Comparison of ENCODE assay signal across 12 cellular contexts in genomic region chr11:134332782-134333181, GRCh38. TPM values are rescaled to one million over a fixed set of nuclear protein-coding genes. Genes with fewer than 3 reads are reported as not detected.
DNase-seq lines count a peak whose midpoint lies in the region; ATAC-seq, FAIRE-seq and TF ChIP-seq lines count a peak whose summit lies in the region.
"Had no signal": no experiment of that assay in that cellular context is flagged by ENCODE, and none has a peak within 500 bp of the region (broad histone marks: within the 10 kb centered on the region; RNA-seq: fewer than 3 reads in every experiment).

No MANE protein-coding gene starts in this region.

- FAIRE-seq in A549 (lab: Jason Lieb, UNC) (no peak), K562 (lab: Jason Lieb, UNC) (no peak)

- in situ Hi-C loops in K562 (cut with MboI) = no loop called here

- no peak overlapping the region for H2BK12ac ChIP-seq in H9 (ENCODE audit: insufficient read length, low read depth, low read length)

- H3K9ac ChIP-seq in H9 (ENCODE audit: extremely low read depth, insufficient read length, low read length) (no peak overlapping the region), K562 (ENCODE audit: insufficient read depth in 1 of 2, low read depth in 2 of 2, low read length in 2 of 2) (peak overlapping the region; percentile 70 to 90; a peak in 2 of 4 replicates)

- H3K14ac ChIP-seq in H9 (ENCODE audit: insufficient read depth, low read length) = no peak overlapping the region

- H3K79me2 ChIP-seq in H9 (ENCODE audit: insufficient read depth, low read length) (no peaks in the 10 kb centered on the region), K562 (ENCODE audit: control insufficient read depth, insufficient read depth, low read length) (0 out of 3 replicates have a peak, but pooled peaks cover 2% of the 10 kb centered on the region)

- CTCF ChIA-PET in A549 (lab: Yijun Ruan, JAX) (no interaction called here), K562 (lab: Yijun Ruan, JAX; ENCODE audit: low intra/inter-chr PET ratio) (no interaction called here)

- peak overlapping the region; percentile 88; the same call in 2 of the 3 replicates for H3K4me2 ChIP-seq in A549
- peak overlapping the region; percentile 66 for H3K4me2 ChIP-seq in H9 (ENCODE audit: insufficient read depth, insufficient read length, low read length)
- peak overlapping the region; percentile 76 for H3K4me2 ChIP-seq in K562 (ENCODE audit: insufficient read depth, low read length)

- no peaks in the 10 kb centered on the region for H3K9me1 ChIP-seq in K562 (ENCODE audit: control insufficient read depth, insufficient read depth, low read length)

- no peaks in the 10 kb centered on the region for H4K20me1 ChIP-seq in H9 (ENCODE audit: control insufficient read depth, insufficient read depth, insufficient read length)
- no peaks in the 10 kb centered on the region for H4K20me1 ChIP-seq in K562 (replicated peaks; ENCODE audit: control insufficient read depth, insufficient read depth, low read length)

- H3K4me3 Mint-ChIP-seq in H9 (peak overlapping the region; percentile 61 to 77), naive B cell (peak overlapping the region; percentile 77 to 86 (median 80))

- H2BK5ac ChIP-seq in H9 (ENCODE audit: insufficient read length, low read length) = no peak overlapping the region

- H3K27me3 ChIP-seq in H9 (ENCODE audit: insufficient read depth, low read length) (no peaks in the 10 kb centered on the region; the same call in 1 of the 2 replicates), K562 (ENCODE audit: control insufficient read depth in 2 of 2, insufficient read depth in 2 of 2, low read length in 2 of 2) (peaks cover 4 to 5% of the 10 kb centered on the region in 2 experiments; a peak in 3 of 5 replicates), SJCRH30 (no peaks in the 10 kb centered on the region)

- H2AFZ ChIP-seq in H9 (ENCODE audit: low read length) (no peak overlapping the region), K562 (ENCODE audit: low read depth, low read length) (peak overlapping the region; percentile 91)

- H3K4me1 ChIP-seq in A549 (no peaks in the 10 kb centered on the region), H9 (ENCODE audit: insufficient read depth, low read length) (0 out of 2 replicates have a peak, but pooled peaks cover 3% of the 10 kb centered on the region), K562 (replicated peaks in 1 of 2; ENCODE audit: control insufficient read depth in 2 of 2, insufficient read depth in 2 of 2, low read length in 2 of 2) (peaks cover 8 to 16% of the 10 kb centered on the region in 2 experiments; a peak in 4 of 5 replicates), SJCRH30 (no peaks in the 10 kb centered on the region)

- H3K9me3 Mint-ChIP-seq in H9 (no peaks in the 10 kb centered on the region), naive B cell (peaks cover 0 to 1% (median 0%) of the 10 kb centered on the region in 7 donors)

- no peak overlapping the region for H3K4me3 ChIP-seq in A549
- H3K4me3 ChIP-seq in K562 = peak overlapping the region; percentile 65
- no peak overlapping the region for H3K4me3 ChIP-seq in SJCRH30

- H3K23ac ChIP-seq in H9 (ENCODE audit: insufficient read length, low read depth, low read length) = no peak overlapping the region

- H3K27me3 Mint-ChIP-seq in H9 (ENCODE audit: low read depth) = peaks cover 61% of the 10 kb centered on the region
- peaks cover 34 to 66% (median 42%) of the 10 kb centered on the region in 3 donors for H3K27me3 Mint-ChIP-seq in naive B cell

- ATAC-seq in A549 (no peak), K562 (no peak), naive B cell (ENCODE audit: low read depth in 2 of 2) (no peak)

- H2BK120ac ChIP-seq in H9 (ENCODE audit: low read depth, low read length, poor library complexity, severe bottlenecking) = no peak overlapping the region

- intact Hi-C loops in K562 (cut with micrococcal nuclease) = no loop called here

- H3K9me3 ChIP-seq in A549 = no peaks in the 10 kb centered on the region
- no peaks in the 10 kb centered on the region for H3K9me3 ChIP-seq in H9 (ENCODE audit: control insufficient read depth, low read depth, low read length)
- no peaks in the 10 kb centered on the region for H3K9me3 ChIP-seq in K562 (replicated peaks; ENCODE audit: control insufficient read depth, insufficient read depth, low read depth, low read length)
- no peaks in the 10 kb centered on the region for H3K9me3 ChIP-seq in SJCRH30 (replicated peaks)

- H3K27ac Mint-ChIP-seq in H9 (no peak overlapping the region), naive B cell (peak overlapping the region in 3 of 6 donors; percentile 21 to 43 (median 43))

- no peak overlapping the region for H2BK20ac ChIP-seq in H9 (ENCODE audit: low read depth, low read length, poor library complexity, severe bottlenecking)

- H3K4ac ChIP-seq in H9 (ENCODE audit: low read depth, low read length) = no peak overlapping the region

- no peak for TF ChIP-seq RAD21 in A549 (conservative IDR thresholded peaks at IDR 0.05 in 1 of 2, IDR thresholded peaks at IDR 0.05 in 1 of 2)
- TF ChIP-seq RAD21 in K562 (CRISPR knock-in tag; conservative IDR thresholded peaks at IDR 0.05 in 1 of 2, IDR thresholded peaks at IDR 0.05 in 1 of 2) = no peak

- POLR2A ChIA-PET in A549 (lab: Yijun Ruan, JAX) = no interaction called here
- POLR2A ChIA-PET in K562 (lab: Yijun Ruan, JAX) = no interaction called here

- H3K4me1 Mint-ChIP-seq in H9 (peaks cover 24% of the 10 kb centered on the region in 2 experiments), naive B cell (peaks cover 4 to 18% (median 6%) of the 10 kb centered on the region in 3 donors)

- TF ChIP-seq POLR2A in A549 (IDR thresholded peaks at IDR 0.05; ENCODE audit: low read length) = no peak
- TF ChIP-seq POLR2A in K562 (conservative IDR thresholded peaks at IDR 0.05) = no peak

- peaks cover 3% of the 10 kb centered on the region for H3K23me2 ChIP-seq in H9 (ENCODE audit: insufficient read length, low read depth, low read length, poor library complexity, severe bottlenecking)

- no peak overlapping the region for H4K8ac ChIP-seq in H9 (replicated peaks; ENCODE audit: insufficient read length, low read depth, low read length)

- no peak overlapping the region for H2BK15ac ChIP-seq in H9 (ENCODE audit: low read depth, low read length)

- BruUV-seq in K562 (replicated peaks; lab: Mats Ljungman, UMichigan) = no TSS peak

- DNase-seq in A549 (ENCODE audit: low read depth in 1 of 2, low spot score in 1 of 2) = no peak
- no peak for DNase-seq in H9
- DNase-seq in K562 (ENCODE audit: extremely low read depth in 1 of 4, low spot score in 3 of 4) = no peak
- DNase-seq in naive B cell = no peak
- no peak for DNase-seq in NK-92 (lab: John Stamatoyannopoulos, UW; ENCODE audit: unreplicated experiment)
- no peak for DNase-seq in SJCRH30
- DNase-seq in germinal center (ENCODE audit: low spot score) = no peak
- no peak for DNase-seq in activated CD4-positive, CD25-positive, alpha-beta regulatory T cell treated with anti-CD3 and anti-CD28 coated beads, Interleukin-2, amount 50 U/mL, for 72 hours
- DNase-seq: central memory CD4-positive, alpha-beta T cell; NCI-H2081 treated with DMSO at 0.1 percent for 48 hours; Right ventricle myocardium superior had no signal

- TF ChIP-seq CTCF in A549 (IDR thresholded peaks at IDR 0.05) (no peak), H9 (conservative IDR thresholded peaks at IDR 0.05) (no peak), K562 (IDR thresholded peaks at IDR 0.05 in 2 of 3, conservative IDR thresholded peaks at IDR 0.05 in 1 of 3; ENCODE audit: insufficient read depth in 2 of 3, low read depth in 1 of 3, low read length in 3 of 3) (no peak)

- H3K27ac ChIP-seq in A549 (no peak overlapping the region), H9 (ENCODE audit: insufficient read length, low read depth, low read length) (no peak overlapping the region), K562 (ENCODE audit: extremely low read depth, low read depth, low read length) (no peak overlapping the region), SJCRH30 (no peak overlapping the region)

- no peaks in the 10 kb centered on the region for H3K36me3 Mint-ChIP-seq in H9 (ENCODE audit: insufficient read depth in 1 of 3, low read depth in 3 of 3)
- H3K36me3 Mint-ChIP-seq in naive B cell = no peaks in the 10 kb centered on the region

- no peaks in the 10 kb centered on the region for H3K36me3 ChIP-seq in K562 (ENCODE audit: control insufficient read depth, insufficient read depth, low read length)
- H3K36me3 ChIP-seq in SJCRH30 = no peaks in the 10 kb centered on the region

- no peak overlapping the region for H3K56ac ChIP-seq in H9 (ENCODE audit: insufficient read length, low read depth, low read length)

- no peak overlapping the region for H3T11ph ChIP-seq in H9 (ENCODE audit: low read length)

- 97% methylated on average over 7 of the region's 7 CpGs for WGBS in A549 (ENCODE audit: missing lambda C conversion rate)
- WGBS in H9 (ENCODE audit: extremely low coverage, insufficient read length, low lambda C conversion rate) = no CpG with 5 or more reads among the region's 7 CpGs
- WGBS in K562 (ENCODE audit: insufficient coverage, low coverage, missing lambda C conversion rate) = 91% methylated on average over 7 of the region's 7 CpGs

- no peak overlapping the region for H3K18ac ChIP-seq in H9 (ENCODE audit: insufficient read length, low read depth, low read length)

- no peak for TF ChIP-seq EP300 in A549 (IDR thresholded peaks at IDR 0.05)
- no peak for TF ChIP-seq EP300 in K562 (IDR thresholded peaks at IDR 0.05; ENCODE audit: low read length)

- H3K79me1 ChIP-seq in H9 (ENCODE audit: insufficient read depth, low read depth, low read length, poor library complexity, severe bottlenecking) = no peaks in the 10 kb centered on the region

- no peak overlapping the region for H4K91ac ChIP-seq in H9 (ENCODE audit: insufficient read length, low read depth, low read length)

- H4K5ac ChIP-seq in H9 (ENCODE audit: insufficient read length, low read depth, low read length) = no peak overlapping the region

- no peak overlapping the region for H2AK5ac ChIP-seq in H9 (ENCODE audit: insufficient read length, low read length)

RNA-seq across cellular contexts. Expression of gene GLB1L2, which starts 1.0 kb away (rescaled TPM):
- polyA plus RNA-seq in A549 (2011; rRNA removed) (3.5 and 3.6 TPM in 2 replicates), A549 (2017; fragmentation: RNase III; extraction: RNeasy Plus Mini Kit Qiagen cat#74134 plus additional on column Dnase treatment) (0.94 to 1.1 TPM (median 1.1 TPM) in 3 replicates), K562 (2011; rRNA removed) (20.8 and 21.4 TPM in 2 replicates), K562 (2014; fragmentation: Illumina TruSeq; extraction: Trizol) (19.1 and 19.2 TPM in 2 replicates), K562 (2014; fragmentation: Nextera tagmentation; extraction: Ambion mirVana) (1 to 10 TPM in 1 of 2 experiments, under 1 TPM in 1; 0.84 to 2.5 TPM), K562 (2014; rRNA removed) (14.9 and 15.6 TPM in 2 replicates), naive B cell (ENCODE audit: low read depth in 6 of 6) (under 1 TPM in 3 of 6 donors, not detected in 3; 0.09 to 0.25 (median 0.19) TPM)
- 3.4 and 4.1 TPM in 2 replicates for polyA plus RNA-seq in A549 (2012; cell fraction: cytosol; rRNA removed)
- polyA plus RNA-seq in A549 (2012; cell fraction: nucleus; rRNA removed) = 8.5 and 8.8 TPM in 2 replicates
- polyA minus RNA-seq in A549 (2011; rRNA and poly(A)+ RNA removed) = 2.6 and 3.3 TPM in 2 replicates
- total RNA-seq in H9 (2021) (2.0 and 2.4 TPM in 2 replicates), K562 (2014; rRNA removed) (13.8 and 15.7 TPM in 2 replicates), K562 (2014; rRNA removed; fragmentation: Illumina TruSeq; extraction: Trizol) (9.5 and 10.4 TPM in 2 replicates), K562 (2015; rRNA removed; fragmentation: Illumina TruSeq; extraction: Trizol) (10.0 and 10.9 TPM in 2 replicates), K562 (2021) (15.4 and 16.8 TPM in 2 replicates)
- total RNA-seq in K562 (2011; cell fraction: chromatin; rRNA removed; ENCODE audit: low replicate concordance) = 48.6 and 100 TPM in 2 replicates
- 62.0 and 67.0 TPM in 2 replicates for total RNA-seq in K562 (2011; cell fraction: nucleolus; rRNA removed)
- 55.1 and 55.6 TPM in 2 replicates for total RNA-seq in K562 (2011; cell fraction: nucleoplasm; rRNA removed)
- 18.1 and 23.1 TPM in 2 replicates for polyA plus RNA-seq in K562 (2011; cell fraction: cytosol; rRNA removed)
- polyA plus RNA-seq in K562 (2011; cell fraction: nucleus; rRNA removed) = 61.7 and 88.8 TPM in 2 replicates
- polyA plus RNA-seq in K562 (2012) = 15.6 and 20.4 TPM in 2 replicates
- polyA minus RNA-seq in K562 (2011; rRNA and poly(A)+ RNA removed) = 10.6 and 15.3 TPM in 2 replicates
- 9.0 and 11.4 TPM in 2 replicates for polyA minus RNA-seq in K562 (2011; cell fraction: cytosol; rRNA and poly(A)+ RNA removed)
- polyA minus RNA-seq in K562 (2011; cell fraction: nucleus; rRNA and poly(A)+ RNA removed) = 12.4 and 13.2 TPM in 2 replicates
- total RNA-seq in SJCRH30 (2014; rRNA removed; shearing (Covaris generic)) = not detected in 2 replicates

RNA-seq across cellular contexts. Expression of gene GLB1L3, which starts 56.6 kb away (rescaled TPM):
- not detected in 2 replicates for polyA plus RNA-seq in A549 (2011; rRNA removed)
- not detected in 2 replicates for polyA plus RNA-seq in A549 (2012; cell fraction: cytosol; rRNA removed)
- polyA plus RNA-seq in A549 (2012; cell fraction: nucleus; rRNA removed) = 0.01 and 0.06 TPM in 2 replicates
- not detected in 3 replicates for polyA plus RNA-seq in A549 (2017; fragmentation: RNase III; extraction: RNeasy Plus Mini Kit Qiagen cat#74134 plus additional on column Dnase treatment)
- not detected in 2 replicates for polyA minus RNA-seq in A549 (2011; rRNA and poly(A)+ RNA removed)
- 11.2 and 11.7 TPM in 2 replicates for total RNA-seq in H9 (2021)
- total RNA-seq in K562 (2011; cell fraction: chromatin; rRNA removed; ENCODE audit: low replicate concordance) = 2.1 and 2.8 TPM in 2 replicates
- 0.67 and 1.6 TPM in 2 replicates for total RNA-seq in K562 (2011; cell fraction: nucleolus; rRNA removed)
- 0.88 and 2.4 TPM in 2 replicates for total RNA-seq in K562 (2011; cell fraction: nucleoplasm; rRNA removed)
- total RNA-seq in K562 (2014; rRNA removed) = 0.20 and 3.3 TPM in 2 replicates
- total RNA-seq in K562 (2014; rRNA removed; fragmentation: Illumina TruSeq; extraction: Trizol) = 0.51 and 1.3 TPM in 2 replicates
- 0.43 and 0.72 TPM in 2 replicates for total RNA-seq in K562 (2015; rRNA removed; fragmentation: Illumina TruSeq; extraction: Trizol)
- total RNA-seq in K562 (2021) = 0.27 and 0.36 TPM in 2 replicates
- polyA plus RNA-seq in K562 (2011; rRNA removed) = 0.08 and 0.67 TPM in 2 replicates
- polyA plus RNA-seq in K562 (2011; cell fraction: cytosol; rRNA removed) = 0.06 and 0.55 TPM in 2 replicates
- 0.29 and 3.6 TPM in 2 replicates for polyA plus RNA-seq in K562 (2011; cell fraction: nucleus; rRNA removed)
- 0.36 and 0.54 TPM in 2 replicates for polyA plus RNA-seq in K562 (2012)
- polyA plus RNA-seq in K562 (2014; fragmentation: Illumina TruSeq; extraction: Trizol) = 0.40 and 0.59 TPM in 2 replicates
- under 1 TPM; 0.18 to 0.30 TPM for polyA plus RNA-seq in K562 (2014; fragmentation: Nextera tagmentation; extraction: Ambion mirVana)
- polyA plus RNA-seq in K562 (2014; rRNA removed) = 0.49 and 0.59 TPM in 2 replicates
- 0.09 and 0.35 TPM in 2 replicates for polyA minus RNA-seq in K562 (2011; rRNA and poly(A)+ RNA removed)
- polyA minus RNA-seq in K562 (2011; cell fraction: cytosol; rRNA and poly(A)+ RNA removed) = not detected in 2 replicates
- polyA minus RNA-seq in K562 (2011; cell fraction: nucleus; rRNA and poly(A)+ RNA removed) = 0.11 and 1.3 TPM in 2 replicates
- polyA plus RNA-seq in naive B cell (ENCODE audit: low read depth in 6 of 6) = not detected
- not detected in 2 replicates for total RNA-seq in SJCRH30 (2014; rRNA removed; shearing (Covaris generic))
- total RNA-seq: Right ventricle myocardium superior had no signal
- polyA plus RNA-seq: BJ had no signal
